In genomic region chr21:33362044-33362555, GRCh38 we compare ENCODE assay signal across 8 cellular contexts. TPM values are rescaled to one million over a fixed set of nuclear protein-coding genes. Genes with fewer than 3 reads are reported as not detected.
DNase-seq lines count a peak whose midpoint lies in the region; ATAC-seq and TF ChIP-seq lines count a peak whose summit lies in the region.

No MANE protein-coding gene starts in this region.

- H3K4me3 ChIP-seq in CD4-positive, CD25-positive, alpha-beta regulatory T cell (ENCODE audit: low read depth, low read length) = peak overlapping the region; percentile 91
- peak overlapping the region; percentile 32 for H3K4me3 ChIP-seq in PC-3 (ENCODE audit: low read length)

- no peak for TF ChIP-seq CTCF in PC-3 (conservative IDR thresholded peaks at IDR 0.05; ENCODE audit: low read depth, low read length)

- peak overlapping the region; percentile 13 for H2AFZ ChIP-seq in PC-3 (ENCODE audit: low read length)

- no peaks in the 10 kb centered on the region for H3K79me2 ChIP-seq in PC-3 (ENCODE audit: low read length)

- H3K36me3 ChIP-seq in CD4-positive, CD25-positive, alpha-beta regulatory T cell (ENCODE audit: control insufficient read depth, insufficient read depth, low read length) = peaks cover 9% of the 10 kb centered on the region
- H3K36me3 ChIP-seq in PC-3 (ENCODE audit: low read depth, low read length) = peaks cover 6% of the 10 kb centered on the region; the same call in 1 of the 2 replicates

- H3K4me1 Mint-ChIP-seq in CD4-positive, CD25-positive, alpha-beta regulatory T cell = peaks cover 8 to 25% (median 20%) of the 10 kb centered on the region in 4 donors

- no peaks in the 10 kb centered on the region for H4K20me1 ChIP-seq in PC-3 (ENCODE audit: low read length)

- peak; percentile 67 to 93 (median 88) for DNase-seq in CD4-positive, CD25-positive, alpha-beta regulatory T cell
- DNase-seq in PC-3 (peak; percentile 36), iPS-NIHi11 (ENCODE audit: low spot score) (peak; percentile 63), EL (no peak)
- DNase-seq in activated gamma-delta T cell treated with anti-CD3 and anti-CD28 coated beads, Interleukin-2, amount 50 U/mL, for 16 hours (ENCODE audit: low read depth) = peak; percentile 39
- DNase-seq in stimulated activated CD8-positive, alpha-beta memory T cell treated with anti-CD3 and anti-CD28 coated beads, Interleukin-15, amount 100 ng/mL, for 1 hour (ENCODE audit: low read depth) = peak; percentile 30

- H3K27ac ChIP-seq in CD4-positive, CD25-positive, alpha-beta regulatory T cell (ENCODE audit: insufficient read depth, low read length, poor library complexity, severe bottlenecking) = peak overlapping the region; percentile 78
- peak overlapping the region; percentile 68 for H3K27ac ChIP-seq in PC-3 (ENCODE audit: low read length)

- peak overlapping the region; percentile 30 for H3K9ac ChIP-seq in PC-3 (ENCODE audit: low read length)

- peak; percentile 76 to 79 for ATAC-seq in CD4-positive, CD25-positive, alpha-beta regulatory T cell (ENCODE audit: low read depth in 2 of 2)
- ATAC-seq in HG03571 (IDR thresholded peaks at IDR 0.05; ENCODE audit: unreplicated experiment) (peak; percentile 52), PC-3 (peak; percentile 9; the same call in 1 of the 2 replicates), HG02642 (IDR thresholded peaks at IDR 0.05; ENCODE audit: poor library complexity, unreplicated experiment) (no peak)

- peaks cover 1% of the 10 kb centered on the region for H3K36me3 Mint-ChIP-seq in CD4-positive, CD25-positive, alpha-beta regulatory T cell

- peaks cover 18% of the 10 kb centered on the region for H3K4me1 ChIP-seq in CD4-positive, CD25-positive, alpha-beta regulatory T cell (ENCODE audit: control insufficient read depth, insufficient read depth, low read length, poor library complexity, severe bottlenecking)
- H3K4me1 ChIP-seq in PC-3 (ENCODE audit: insufficient read depth, low read length) = peaks cover 23% of the 10 kb centered on the region

- peak overlapping the region; percentile 87 to 92 (median 89) for H3K27ac Mint-ChIP-seq in CD4-positive, CD25-positive, alpha-beta regulatory T cell

- POLR2A ChIA-PET in PC-3 (lab: Charles Lee; ENCODE audit: unreplicated experiment) = no interaction called here

- no TSS peak for BruUV-seq in PC-3 (replicated peaks; lab: Mats Ljungman, UMichigan)

- peaks cover 6 to 9% of the 10 kb centered on the region in 2 experiments for H3K9me3 ChIP-seq in CD4-positive, CD25-positive, alpha-beta regulatory T cell (ENCODE audit: control insufficient read depth in 2 of 2, low read length in 2 of 2)
- peaks cover 7% of the 10 kb centered on the region; the same call in 1 of the 2 replicates for H3K9me3 ChIP-seq in PC-3 (ENCODE audit: low read length)

- H3K27me3 ChIP-seq in CD4-positive, CD25-positive, alpha-beta regulatory T cell (ENCODE audit: control insufficient read depth, insufficient read depth, low read length) = no peaks in the 10 kb centered on the region
- H3K27me3 ChIP-seq in PC-3 (ENCODE audit: low read length) = no peaks in the 10 kb centered on the region

- H3K4me3 Mint-ChIP-seq in CD4-positive, CD25-positive, alpha-beta regulatory T cell = peak overlapping the region; percentile 81 to 94 (median 90)

- H3K27me3 Mint-ChIP-seq in CD4-positive, CD25-positive, alpha-beta regulatory T cell = peaks cover 12% of the 10 kb centered on the region

- H3F3A ChIP-seq in PC-3 (ENCODE audit: low read length, unreplicated experiment) = no peaks in the 10 kb centered on the region

- H3K9me3 Mint-ChIP-seq in CD4-positive, CD25-positive, alpha-beta regulatory T cell = peaks cover 0 to 7% (median 2%) of the 10 kb centered on the region in 7 donors

- intact Hi-C loops in PC-3 (cut with micrococcal nuclease) = no loop called here

- CTCF ChIA-PET in PC-3 (lab: Charles Lee) = interaction anchor here (0.6 to 2.9 kb wide), 11 partner anchors 12 to 148 kb away, joined by 4 to 22 read pairs (median 5); no protein-coding TSS in a partner anchor

- H3K9me2 ChIP-seq in PC-3 (replicated peaks; ENCODE audit: low read length) = no peaks in the 10 kb centered on the region

- H3K4me2 ChIP-seq in PC-3 (ENCODE audit: low read length) = peak overlapping the region; percentile 70

RNA-seq across cellular contexts. Expression of gene IFNAR1, which starts 37.3 kb away (rescaled TPM):
- 23.9 TPM for total RNA-seq in CD4-positive, CD25-positive, alpha-beta regulatory T cell
- 10 to 100 TPM; 61.7 to 93.8 (median 68.4) TPM for polyA plus RNA-seq in CD4-positive, CD25-positive, alpha-beta regulatory T cell
- 13.2 and 18.4 TPM in 2 replicates for total RNA-seq in PC-3 (2014; rRNA removed)

RNA-seq across cellular contexts. Expression of gene IFNGR2, which starts 41.1 kb away (rescaled TPM):
- total RNA-seq in CD4-positive, CD25-positive, alpha-beta regulatory T cell = 10.2 TPM
- polyA plus RNA-seq in CD4-positive, CD25-positive, alpha-beta regulatory T cell = 10 to 100 TPM; 21.7 to 37.2 (median 24.5) TPM
- 35.7 and 37.8 TPM in 2 replicates for total RNA-seq in PC-3 (2014; rRNA removed)
